In the genomic region with DNA sequence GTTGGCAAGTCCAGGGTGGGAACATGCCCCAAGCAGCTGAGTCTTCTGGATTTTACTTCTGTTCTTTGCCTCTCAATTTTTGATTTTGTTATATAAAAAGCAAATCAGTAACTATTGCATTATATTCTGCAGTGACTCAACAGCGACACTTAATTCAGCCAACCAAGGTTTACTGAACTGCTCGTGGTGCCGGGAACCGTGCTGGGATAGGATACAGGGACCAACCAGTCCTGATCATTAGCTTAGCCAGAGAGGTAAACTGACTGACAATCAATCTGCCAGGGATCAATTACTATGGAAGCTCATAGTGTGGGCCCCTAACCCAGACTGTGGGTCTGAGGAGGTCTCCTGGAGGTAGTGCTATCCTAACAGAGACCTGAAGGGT, we compare ENCODE assay signal across 25 cellular contexts.
DNase-seq lines count a peak whose midpoint lies in the region; ATAC-seq, FAIRE-seq and TF ChIP-seq lines count a peak whose summit lies in the region.
"Had no signal": no experiment of that assay in that cellular context is flagged by ENCODE, and none has a peak within 500 bp of the region (broad histone marks: within the 10 kb centered on the region; RNA-seq: fewer than 3 reads in every experiment).

No MANE protein-coding gene starts in this region.

- no peaks in the 10 kb centered on the region for H3K79me2 ChIP-seq in HepG2 (ENCODE audit: insufficient read depth, low read length)

- intact Hi-C loops in Panc1 (cut with micrococcal nuclease; ENCODE audit: unreplicated experiment) (no loop called here), HepG2 (cut with micrococcal nuclease; ENCODE audit: unreplicated experiment) (no loop called here)

- peak; percentile 46 for ATAC-seq in Panc1
- no peak for ATAC-seq in HepG2
- no peak for ATAC-seq in HG03571 (IDR thresholded peaks at IDR 0.05; ENCODE audit: unreplicated experiment)
- ATAC-seq in activated naive CD8-positive, alpha-beta T cell treated with anti-CD3 and anti-CD28 coated beads, Interleukin-2, amount 50 U/mL, for 24 hours = no peak
- ATAC-seq: CD8-positive, alpha-beta T cell; SK-N-SH treated with all-trans-retinoic acid at 6 μM for 48 hours had no signal

- H3K4me3 ChIP-seq in Panc1 (ENCODE audit: low read depth in 2 of 2, low read length in 2 of 2) = peak overlapping the region; percentile 10 to 47
- peak overlapping the region in 1 of 3 experiments; percentile 18; a peak in 1 of 6 replicates for H3K4me3 ChIP-seq in HepG2 (replicated peaks in 1 of 3; ENCODE audit: insufficient read depth in 1 of 3, low read depth in 2 of 3, low read length in 3 of 3)
- H3K4me3 ChIP-seq: BLaER1, SJCRH30 had no signal

- H3K36me3 ChIP-seq in Panc1 (ENCODE audit: control insufficient read depth, insufficient read depth, low read length) = no peaks in the 10 kb centered on the region
- H3K36me3 ChIP-seq in HepG2 (replicated peaks in 1 of 2; ENCODE audit: control insufficient read depth in 1 of 2, insufficient read depth in 2 of 2, low read length in 2 of 2) = no peaks in the 10 kb centered on the region
- H3K36me3 ChIP-seq: BLaER1, SJCRH30 had no signal

- H3K36me3 Mint-ChIP-seq in activated naive CD8-positive, alpha-beta T cell treated with anti-CD3 and anti-CD28 coated beads, Interleukin-2, amount 50 U/mL, for 24 hours (ENCODE audit: low read depth) = no peaks in the 10 kb centered on the region
- H3K36me3 Mint-ChIP-seq: CD8-positive, alpha-beta T cell had no signal

- no peak overlapping the region for H3K27ac Mint-ChIP-seq in activated naive CD8-positive, alpha-beta T cell treated with anti-CD3 and anti-CD28 coated beads, Interleukin-2, amount 50 U/mL, for 24 hours
- H3K27ac Mint-ChIP-seq: CD8-positive, alpha-beta T cell had no signal

- in situ Hi-C loops in Panc1 (cut with HindIII; ENCODE audit: low pct_unique_long_range_greater_than_20kb, low sequenced_read_pairs) (no loop called here), HepG2 (cut with HindIII; ENCODE audit: extremely low pct_ligation_motif_present, low pct_unique_long_range_greater_than_20kb) (no loop called here)

- no peaks in the 10 kb centered on the region for H3K9me3 Mint-ChIP-seq in activated naive CD8-positive, alpha-beta T cell treated with anti-CD3 and anti-CD28 coated beads, Interleukin-2, amount 50 U/mL, for 24 hours
- H3K9me3 Mint-ChIP-seq: CD8-positive, alpha-beta T cell had no signal

- 42% methylated on average over 4 of the region's 4 CpGs for WGBS in HepG2 (ENCODE audit: low lambda C conversion rate)

- H3K27me3 ChIP-seq in Panc1 (ENCODE audit: control insufficient read depth, insufficient read depth, low read length) (no peaks in the 10 kb centered on the region), HepG2 (ENCODE audit: control insufficient read depth in 1 of 2, insufficient read depth in 2 of 2, low read length in 2 of 2) (peaks cover 2 to 9% of the 10 kb centered on the region in 2 experiments; a peak in 2 of 5 replicates)
- H3K27me3 ChIP-seq: BLaER1, SJCRH30 had no signal

- H3K4me1 ChIP-seq in Panc1 (ENCODE audit: control insufficient read depth, insufficient read depth, low read length) (peaks cover 42% of the 10 kb centered on the region), HepG2 (ENCODE audit: insufficient read depth, low read length) (peaks cover 31% of the 10 kb centered on the region)

- TF ChIP-seq EP300 in HepG2 (IDR thresholded peaks at IDR 0.05; ENCODE audit: low read depth in 2 of 2, low read length in 2 of 2) (no peak), HepG2 (CRISPR knock-in tag; IDR thresholded peaks at IDR 0.05; ENCODE audit: borderline replicate concordance) (no peak)

- TF ChIP-seq RAD21 in HepG2 (CRISPR knock-in tag; IDR thresholded peaks at IDR 0.05) = no peak

- no peak overlapping the region for H2AFZ ChIP-seq in HepG2 (ENCODE audit: low read length)

- TF ChIP-seq CTCF in C4-2B (conservative IDR thresholded peaks at IDR 0.05) = no peak
- TF ChIP-seq CTCF in Panc1 (IDR thresholded peaks at IDR 0.05) = no peak
- TF ChIP-seq CTCF in HepG2 (CRISPR knock-in tag; IDR thresholded peaks at IDR 0.05) = no peak

- CTCF ChIA-PET in Panc1 (lab: Charles Lee) (no interaction called here), HepG2 (lab: Yijun Ruan, JAX; ENCODE audit: low intra/inter-chr PET ratio, low total read pairs) (no interaction called here)

- H3K4me3 Mint-ChIP-seq in activated naive CD8-positive, alpha-beta T cell treated with anti-CD3 and anti-CD28 coated beads, Interleukin-2, amount 50 U/mL, for 24 hours = no peak overlapping the region
- H3K4me3 Mint-ChIP-seq: CD8-positive, alpha-beta T cell had no signal

- TF ChIP-seq POLR2A in HepG2 (IDR thresholded peaks at IDR 0.05; ENCODE audit: insufficient read depth in 1 of 2, low read depth in 2 of 2, low read length in 2 of 2) = no peak

- peaks cover 39% of the 10 kb centered on the region for H3K4me1 Mint-ChIP-seq in activated naive CD8-positive, alpha-beta T cell treated with anti-CD3 and anti-CD28 coated beads, Interleukin-2, amount 50 U/mL, for 24 hours

- no TSS peak for BruUV-seq in Panc1 (replicated peaks; lab: Mats Ljungman, UMichigan)
- BruUV-seq in HepG2 (replicated peaks; lab: Mats Ljungman, UMichigan) = no TSS peak

- peak overlapping the region; percentile 34 for H3K4me2 ChIP-seq in HepG2 (ENCODE audit: low read depth, low read length)
- H3K4me2 ChIP-seq: BLaER1 had no signal

- FAIRE-seq in HepG2 (lab: Jason Lieb, UNC) = no peak
- FAIRE-seq: GM12892 had no signal

- POLR2A ChIA-PET in Panc1 (lab: Charles Lee) (no interaction called here), HepG2 (lab: Yijun Ruan, JAX) (no interaction called here)

- no peak overlapping the region for H3K9ac ChIP-seq in HepG2 (ENCODE audit: insufficient read depth, low read depth, low read length)
- H3K9ac ChIP-seq: BLaER1 had no signal

- H3K9me3 ChIP-seq in Panc1 (ENCODE audit: control insufficient read depth, insufficient read depth, low read depth, low read length) (no peaks in the 10 kb centered on the region), HepG2 (ENCODE audit: low read length) (no peaks in the 10 kb centered on the region)
- H3K9me3 ChIP-seq: BLaER1, Caco-2, SJCRH30 had no signal

- peaks cover 37% of the 10 kb centered on the region for H3K27me3 Mint-ChIP-seq in activated naive CD8-positive, alpha-beta T cell treated with anti-CD3 and anti-CD28 coated beads, Interleukin-2, amount 50 U/mL, for 24 hours

- no peak for DNase-seq in Panc1 (ENCODE audit: low read depth, low spot score)
- no peak for DNase-seq in epithelial cell of prostate (ENCODE audit: low read depth, low spot score)
- DNase-seq in HepG2 (ENCODE audit: low spot score) = no peak
- DNase-seq in H4 (ENCODE audit: low spot score) = no peak
- no peak for DNase-seq in activated naive CD8-positive, alpha-beta T cell treated with anti-CD3 and anti-CD28 coated beads, Interleukin-2, amount 50 U/mL, for 24 hours
- no peak for DNase-seq in SHP77 (lab: John Stamatoyannopoulos, UW)
- DNase-seq: CD8-positive, alpha-beta T cell; DMS 273 treated with DMSO at 0.1 percent for 48 hours; DMS79 treated with DMSO at 0.1 percent for 48 hours; GF-D8; H7; IMR-90; KG1; MM.1S; NCI-H2029; NCI-H446 treated with DMSO at 0.1 percent for 48 hours; NCI-H82; NK-92 treated with Interleukin-12 subunit alpha and Interleukin-12 subunit beta, amount 100 ng/mL, for 24 hours; SJCRH30 had no signal

- H3K27ac ChIP-seq in C4-2B (peak overlapping the region; percentile 63), Panc1 (ENCODE audit: low read length) (peak overlapping the region; percentile 82), epithelial cell of prostate (peak overlapping the region; percentile 69), HepG2 (ENCODE audit: extremely low read length, insufficient read depth, low read length) (no peak overlapping the region)
- H3K27ac ChIP-seq: BLaER1, SJCRH30 had no signal

- no peaks in the 10 kb centered on the region for H4K20me1 ChIP-seq in HepG2 (ENCODE audit: insufficient read depth, low read length)
- H4K20me1 ChIP-seq: BLaER1 had no signal

TF ChIP-seq in HepG2, 621 proteins besides CTCF, POLR2A, EP300 and RAD21 (continues in another document):
- TF ChIP-seq, protein P1, sequence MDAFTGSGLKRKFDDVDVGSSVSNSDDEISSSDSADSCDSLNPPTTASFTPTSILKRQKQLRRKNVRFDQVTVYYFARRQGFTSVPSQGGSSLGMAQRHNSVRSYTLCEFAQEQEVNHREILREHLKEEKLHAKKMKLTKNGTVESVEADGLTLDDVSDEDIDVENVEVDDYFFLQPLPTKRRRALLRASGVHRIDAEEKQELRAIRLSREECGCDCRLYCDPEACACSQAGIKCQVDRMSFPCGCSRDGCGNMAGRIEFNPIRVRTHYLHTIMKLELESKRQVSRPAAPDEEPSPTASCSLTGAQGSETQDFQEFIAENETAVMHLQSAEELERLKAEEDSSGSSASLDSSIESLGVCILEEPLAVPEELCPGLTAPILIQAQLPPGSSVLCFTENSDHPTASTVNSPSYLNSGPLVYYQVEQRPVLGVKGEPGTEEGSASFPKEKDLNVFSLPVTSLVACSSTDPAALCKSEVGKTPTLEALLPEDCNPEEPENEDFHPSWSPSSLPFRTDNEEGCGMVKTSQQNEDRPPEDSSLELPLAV (CRISPR knock-in tag; conservative IDR thresholded peaks at IDR 0.05; ENCODE audit: low read depth) = no peak
- TF ChIP-seq ZNF800 (CRISPR knock-in tag; IDR thresholded peaks at IDR 0.05) (no peak), RBFOX2 (IDR thresholded peaks at IDR 0.05; ENCODE audit: low read depth, low read length) (no peak), PCBP1 (IDR thresholded peaks at IDR 0.05; ENCODE audit: borderline replicate concordance, low read depth, low read length) (no peak), ZNF615 (CRISPR knock-in tag; IDR thresholded peaks at IDR 0.05; ENCODE audit: borderline replicate concordance) (no peak)
